27 cellular contexts compared by ENCODE assay signal in genomic region chr12:113870035-113870434, GRCh38.
"Had no signal": no experiment of that assay in that cellular context is flagged by ENCODE, and none has a peak within 500 bp of the region (broad histone marks: within the 10 kb centered on the region; RNA-seq: fewer than 3 reads in every experiment).

No MANE protein-coding gene starts in this region.

- H3K27ac ChIP-seq: breast epithelium, esophagus muscularis mucosa, hepatocyte, left lung, neutrophil, ovary, psoas muscle, right atrium auricular region, thyroid gland, upper lobe of right lung, VCaP had no signal

- H3K4me1 ChIP-seq: breast epithelium, esophagus muscularis mucosa, left lung, psoas muscle, right atrium auricular region, thyroid gland, upper lobe of right lung had no signal

- H3K4me2 ChIP-seq: hepatocyte had no signal

- H3K9me3 Mint-ChIP-seq: activated naive CD4-positive, alpha-beta T cell treated with anti-CD3 and anti-CD28 coated beads for 36 hours; activated naive CD8-positive, alpha-beta T cell treated with anti-CD3 and anti-CD28 coated beads, Interleukin-2, amount 10 ng/mL, durations not matched to agents 7 days and 5 days; central memory CD8-positive, alpha-beta T cell; effector memory CD8-positive, alpha-beta T cell; immature natural killer cell; naive thymus-derived CD4-positive, alpha-beta T cell; stimulated activated naive CD8-positive, alpha-beta T cell treated with anti-CD3 and anti-CD28 coated beads, Interleukin-15, Interleukin-2, amounts not matched to agents 100 ng/mL and 50 ng/mL, for 24 hours; T-helper 2 cell treated with Interferon-gamma antibody and Interleukin-4, amounts not matched to agents 5 μg/mL and 100 μg/mL, for 36 hours had no signal

- H3K36me3 ChIP-seq: neutrophil, ovary, right atrium auricular region, upper lobe of right lung had no signal

- H3K4me3 ChIP-seq: breast epithelium, esophagus muscularis mucosa, hepatocyte, left lung, lung, ovary, psoas muscle, right atrium auricular region, thyroid gland, upper lobe of right lung had no signal

- ATAC-seq: effector memory CD8-positive, alpha-beta T cell; left lung; naive thymus-derived CD4-positive, alpha-beta T cell; psoas muscle; upper lobe of right lung had no signal

- H3K4me1 Mint-ChIP-seq: activated naive CD8-positive, alpha-beta T cell treated with anti-CD3 and anti-CD28 coated beads, Interleukin-2, amount 10 ng/mL, durations not matched to agents 7 days and 5 days; immature natural killer cell had no signal

- H3K27ac Mint-ChIP-seq: activated naive CD4-positive, alpha-beta T cell treated with anti-CD3 and anti-CD28 coated beads for 36 hours; activated naive CD8-positive, alpha-beta T cell treated with anti-CD3 and anti-CD28 coated beads, Interleukin-2, amount 10 ng/mL, durations not matched to agents 7 days and 5 days; naive thymus-derived CD4-positive, alpha-beta T cell; stimulated activated naive CD8-positive, alpha-beta T cell treated with anti-CD3 and anti-CD28 coated beads, Interleukin-15, Interleukin-2, amounts not matched to agents 100 ng/mL and 50 ng/mL, for 24 hours; T-helper 2 cell treated with Interferon-gamma antibody and Interleukin-4, amounts not matched to agents 5 μg/mL and 100 μg/mL, for 36 hours had no signal

- H3K27me3 ChIP-seq: breast epithelium, esophagus muscularis mucosa, hepatocyte, left lung, neutrophil, ovary, right atrium auricular region, thyroid gland, upper lobe of right lung had no signal

- DNase-seq: activated CD4-positive, CD25-positive, alpha-beta regulatory T cell treated with anti-CD3 and anti-CD28 coated beads, Interleukin-2, amount 50 U/mL, for 72 hours; activated naive CD4-positive, alpha-beta T cell treated with anti-CD3 and anti-CD28 coated beads for 36 hours; activated naive CD8-positive, alpha-beta T cell treated with anti-CD3 and anti-CD28 coated beads, Interleukin-2, amount 10 ng/mL, durations not matched to agents 7 days and 5 days; activated T-cell treated with anti-CD3 and anti-CD28 coated beads, Interleukin-2, amount 50 U/mL, for 48 hours; amniotic stem cell; effector memory CD8-positive, alpha-beta T cell; glutamatergic neuron; immature natural killer cell; kidney glomerular epithelial cell; left lung; naive thymus-derived CD4-positive, alpha-beta T cell; ovary; psoas muscle; stimulated activated CD4-positive, alpha-beta T cell treated with anti-CD3 and anti-CD28 coated beads, Interleukin-4, amount 100 ng/mL, for 4 hours; substantia nigra; thyroid gland; upper lobe of right lung had no signal

- H3K4me3 Mint-ChIP-seq: activated naive CD4-positive, alpha-beta T cell treated with anti-CD3 and anti-CD28 coated beads for 36 hours; activated naive CD8-positive, alpha-beta T cell treated with anti-CD3 and anti-CD28 coated beads, Interleukin-2, amount 10 ng/mL, durations not matched to agents 7 days and 5 days; central memory CD8-positive, alpha-beta T cell; effector memory CD8-positive, alpha-beta T cell; immature natural killer cell; naive thymus-derived CD4-positive, alpha-beta T cell; stimulated activated naive CD8-positive, alpha-beta T cell treated with anti-CD3 and anti-CD28 coated beads, Interleukin-15, Interleukin-2, amounts not matched to agents 100 ng/mL and 50 ng/mL, for 24 hours; T-helper 2 cell treated with Interferon-gamma antibody and Interleukin-4, amounts not matched to agents 5 μg/mL and 100 μg/mL, for 36 hours had no signal

- H2AFZ ChIP-seq: hepatocyte had no signal

- H3K79me2 ChIP-seq: hepatocyte had no signal

- H3K27me3 Mint-ChIP-seq: activated naive CD8-positive, alpha-beta T cell treated with anti-CD3 and anti-CD28 coated beads, Interleukin-2, amount 10 ng/mL, durations not matched to agents 7 days and 5 days; central memory CD8-positive, alpha-beta T cell; effector memory CD8-positive, alpha-beta T cell; naive thymus-derived CD4-positive, alpha-beta T cell; stimulated activated naive CD8-positive, alpha-beta T cell treated with anti-CD3 and anti-CD28 coated beads, Interleukin-15, Interleukin-2, amounts not matched to agents 100 ng/mL and 50 ng/mL, for 24 hours had no signal

- H3K9me3 ChIP-seq: breast epithelium, esophagus muscularis mucosa, left lung, neutrophil, ovary, psoas muscle, right atrium auricular region, thyroid gland, upper lobe of right lung had no signal
